ENCODE assay signal across 9 cellular contexts in the genomic region with DNA sequence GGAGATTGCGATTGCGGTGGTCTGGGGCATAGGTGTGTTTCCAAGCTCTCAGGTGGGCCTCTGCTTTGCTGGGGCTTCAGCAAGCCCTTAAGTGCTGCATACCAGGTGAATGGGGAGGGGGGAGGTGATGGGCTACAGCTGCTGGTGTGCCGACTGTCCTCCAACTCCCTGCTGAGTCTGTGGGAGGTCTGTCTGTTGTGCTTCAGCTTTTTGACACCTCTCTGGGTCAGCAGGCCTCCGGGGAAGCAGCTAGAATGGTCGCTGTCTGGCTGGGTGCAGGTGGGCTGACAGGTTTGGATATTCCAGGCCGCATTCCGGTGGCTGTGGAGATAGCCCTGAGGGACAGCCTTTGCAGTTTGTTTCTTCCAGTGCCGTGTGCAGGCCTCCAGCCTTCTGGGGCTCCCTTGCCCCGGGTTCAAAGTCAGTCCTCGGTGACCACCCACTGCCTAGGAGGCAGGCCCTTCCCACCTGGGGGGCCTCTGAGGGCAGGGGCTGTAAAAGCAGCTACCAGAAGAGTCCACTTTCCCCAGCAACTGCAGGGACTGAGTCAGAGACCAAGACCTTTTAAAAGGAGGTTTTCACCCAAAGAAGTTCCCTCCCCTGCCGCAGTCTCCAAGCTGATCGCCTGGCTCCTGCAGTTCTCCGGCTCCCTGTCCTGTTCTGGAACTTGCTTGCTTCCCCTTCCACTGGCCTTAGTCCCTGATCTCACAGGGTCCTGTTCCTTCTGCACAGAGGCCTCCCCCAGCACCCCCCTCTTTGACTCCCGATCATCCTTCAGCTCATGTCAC. TPM values are rescaled to one million over a fixed set of nuclear protein-coding genes. Genes with fewer than 3 reads are reported as not detected.
DNase-seq lines count a peak whose midpoint lies in the region; ATAC-seq and TF ChIP-seq lines count a peak whose summit lies in the region.
"Had no signal": no experiment of that assay in that cellular context is flagged by ENCODE, and none has a peak within 500 bp of the region (broad histone marks: within the 10 kb centered on the region; RNA-seq: fewer than 3 reads in every experiment).

No MANE protein-coding gene starts in this region.

- H3K4me3 ChIP-seq in cardiac muscle cell (no peak overlapping the region), right cardiac atrium (ENCODE audit: low read length) (peak overlapping the region; percentile 62)

- H3K27me3 ChIP-seq in cardiac muscle cell (no peaks in the 10 kb centered on the region), right cardiac atrium (ENCODE audit: control insufficient read depth, insufficient read depth) (no peaks in the 10 kb centered on the region)
- H3K27me3 ChIP-seq: Peyer's patch had no signal

- DNase-seq in cardiac muscle cell (ENCODE audit: low read depth in 1 of 2, low spot score in 1 of 2) (peak in 1 of 2 donors; percentile 51), left cardiac atrium (no peak), right cardiac atrium (peak in 2 of 3 donors; percentile 34 to 54), type B pancreatic cell (ENCODE audit: extremely low spot score, unreplicated experiment) (no peak), NCI-H2107 treated with DMSO at 0.1 percent for 48 hours (lab: John Stamatoyannopoulos, UW; ENCODE audit: unreplicated experiment) (no peak)

- H3K36me3 ChIP-seq in cardiac muscle cell, result peaks cover 11% of the 10 kb centered on the region

- H3K27ac ChIP-seq in cardiac muscle cell (peak overlapping the region; percentile 38), right cardiac atrium (ENCODE audit: low read length) (no peak overlapping the region)

- 56% methylated on average over 14 of the region's 14 CpGs for WGBS in right cardiac atrium

- no peak for ATAC-seq in left cardiac atrium
- ATAC-seq in activated T-helper 17 cell treated with anti-CD3 and anti-CD28 coated beads, Interleukin-2, amount 50 U/mL, for 72 hours (replicated peaks), result no peak
- ATAC-seq in right cardiac atrium, result no peak
- no peak for ATAC-seq in HG03159 (IDR thresholded peaks at IDR 0.05; ENCODE audit: unreplicated experiment)
- ATAC-seq in HG03135 (IDR thresholded peaks at IDR 0.05; ENCODE audit: unreplicated experiment), result no peak

- peak overlapping the region; percentile 12 for H3K27ac Mint-ChIP-seq in activated T-helper 17 cell treated with anti-CD3 and anti-CD28 coated beads, Interleukin-2, amount 50 U/mL, for 72 hours
- peak overlapping the region; percentile 84 for H3K27ac Mint-ChIP-seq in type B pancreatic cell

- TF ChIP-seq CTCF in cardiac muscle cell (IDR thresholded peaks at IDR 0.05; ENCODE audit: low read depth, low read length) (no peak), type B pancreatic cell (conservative IDR thresholded peaks at IDR 0.05) (no peak)

- intact Hi-C loops in left cardiac atrium (cut with DNase I), result loop anchor here (2.0 to 10.0 kb wide), 4 partner anchors 63 to 151 kb away; a partner anchor contains a TSS
- intact Hi-C loops in right cardiac atrium (cut with DNase I), result loop anchor here in 3 of 4 donors (2.0 to 10.0 kb wide), 6 partner anchors 83 to 243 kb away; a partner anchor contains a TSS

- peaks cover 63% of the 10 kb centered on the region for H3K36me3 Mint-ChIP-seq in activated T-helper 17 cell treated with anti-CD3 and anti-CD28 coated beads, Interleukin-2, amount 50 U/mL, for 72 hours (ENCODE audit: low read depth)
- H3K36me3 Mint-ChIP-seq in type B pancreatic cell, result peaks cover 15% of the 10 kb centered on the region

- peaks cover 17% of the 10 kb centered on the region for H3K4me1 ChIP-seq in cardiac muscle cell (ENCODE audit: low read depth)
- H3K4me1 ChIP-seq in right cardiac atrium (ENCODE audit: control insufficient read depth, insufficient read depth, low read length), result peaks cover 7% of the 10 kb centered on the region

- peaks cover 32% of the 10 kb centered on the region for H3K4me1 Mint-ChIP-seq in activated T-helper 17 cell treated with anti-CD3 and anti-CD28 coated beads, Interleukin-2, amount 50 U/mL, for 72 hours
- peaks cover 40% of the 10 kb centered on the region for H3K4me1 Mint-ChIP-seq in type B pancreatic cell (ENCODE audit: unreplicated experiment)

- H3K9me3 ChIP-seq in cardiac muscle cell (ENCODE audit: low read depth), result no peaks in the 10 kb centered on the region
- H3K9me3 ChIP-seq in right cardiac atrium (ENCODE audit: control insufficient read depth, low read length), result no peaks in the 10 kb centered on the region
- H3K9me3 ChIP-seq: Peyer's patch had no signal

- peak overlapping the region; percentile 97 for H3K4me3 Mint-ChIP-seq in activated T-helper 17 cell treated with anti-CD3 and anti-CD28 coated beads, Interleukin-2, amount 50 U/mL, for 72 hours
- H3K4me3 Mint-ChIP-seq in type B pancreatic cell, result peak overlapping the region; percentile 78

- H3K9me3 Mint-ChIP-seq in activated T-helper 17 cell treated with anti-CD3 and anti-CD28 coated beads, Interleukin-2, amount 50 U/mL, for 72 hours, result no peaks in the 10 kb centered on the region
- no peaks in the 10 kb centered on the region for H3K9me3 Mint-ChIP-seq in type B pancreatic cell

- H3K27me3 Mint-ChIP-seq in activated T-helper 17 cell treated with anti-CD3 and anti-CD28 coated beads, Interleukin-2, amount 50 U/mL, for 72 hours, result no peaks in the 10 kb centered on the region
- peaks cover 27% of the 10 kb centered on the region for H3K27me3 Mint-ChIP-seq in type B pancreatic cell

RNA-seq across cellular contexts. Expression of a gene that starts 2.0 kb away (rescaled TPM):
- total RNA-seq in cardiac muscle cell (5.7 and 7.9 TPM in 2 replicates), left cardiac atrium (10 to 100 TPM; 15.6 to 23.3 TPM), right cardiac atrium (10 to 100 TPM; 16.7 to 30.4 (median 24.9) TPM), type B pancreatic cell (ENCODE audit: low replicate concordance) (2.2 and 12.4 TPM in 2 replicates)
- polyA plus RNA-seq in cardiac muscle cell (7.3 and 7.8 TPM in 2 replicates), right cardiac atrium (15.5 TPM)
- 10 to 100 TPM in 1 of 2 donors, 1 to 10 TPM in 1; 2.6 to 13.9 TPM for total RNA-seq in activated T-helper 17 cell treated with anti-CD3 and anti-CD28 coated beads, Interleukin-2, amount 50 U/mL, for 72 hours

RNA-seq across cellular contexts. Expression of a gene that starts 7.9 kb away (rescaled TPM):
- total RNA-seq in cardiac muscle cell (115 and 297 TPM in 2 replicates), left cardiac atrium (100 to 1,000 TPM; 657 to 709 TPM), right cardiac atrium (100 to 1,000 TPM; 647 to 821 (median 732) TPM), type B pancreatic cell (ENCODE audit: low replicate concordance) (1,028 and 1,111 TPM in 2 replicates)
- polyA plus RNA-seq in cardiac muscle cell (818 and 999 TPM in 2 replicates), right cardiac atrium (1,420 TPM)
- total RNA-seq in activated T-helper 17 cell treated with anti-CD3 and anti-CD28 coated beads, Interleukin-2, amount 50 U/mL, for 72 hours, result 1,000 to 10,000 TPM; 1,259 to 1,366 TPM

Comparison
In these comparisons a context has a peak if more than half of its experiments do, and no peak if none do; other contexts are left out.
1. DNase-seq: peak in right cardiac atrium (2 of 3); none in left cardiac atrium (single experiment), type B pancreatic cell (single experiment) and NCI-H2107 treated with DMSO at 0.1 percent for 48 hours (single experiment).